Comparison of ENCODE assay signal across 16 cellular contexts in genomic region chr19:52599241-52599640, GRCh38. TPM values are rescaled to one million over a fixed set of nuclear protein-coding genes. Genes with fewer than 3 reads are reported as not detected.
DNase-seq lines count a peak whose midpoint lies in the region; ATAC-seq and TF ChIP-seq lines count a peak whose summit lies in the region.
"Had no signal": no experiment of that assay in that cellular context is flagged by ENCODE, and none has a peak within 500 bp of the region (broad histone marks: within the 10 kb centered on the region; RNA-seq: fewer than 3 reads in every experiment).

No MANE protein-coding gene starts in this region.

- no peak overlapping the region for H3K18ac ChIP-seq in mesendoderm (ENCODE audit: low read length)

- WGBS in mesendoderm (ENCODE audit: extremely low coverage, insufficient coverage, low lambda C conversion rate): no CpG with 5 or more reads among the region's 3 CpGs

- H3K56ac ChIP-seq in mesendoderm (ENCODE audit: low read length): no peak overlapping the region

- no peak overlapping the region for H3K9ac ChIP-seq in mesendoderm (ENCODE audit: low read length)

- no peak overlapping the region for H4K8ac ChIP-seq in mesendoderm (ENCODE audit: low read depth, low read length)

- no peak overlapping the region for H3K4ac ChIP-seq in mesendoderm (ENCODE audit: low read depth, low read length)

- H4K5ac ChIP-seq in mesendoderm (ENCODE audit: low read length): no peak overlapping the region

- H3K27me3 ChIP-seq in mesendoderm (ENCODE audit: insufficient read depth, low read length, poor library complexity): no peaks in the 10 kb centered on the region

- H3K4me3 Mint-ChIP-seq in brain (peak overlapping the region in 3 of 5 experiments; percentile 17 to 42 (median 18)), progenitor cell of endocrine pancreas (ENCODE audit: low read depth) (peak overlapping the region; percentile 0)

- no peaks in the 10 kb centered on the region for H3K4me1 ChIP-seq in mesendoderm (ENCODE audit: control insufficient read depth, low read depth, low read length)
- H3K4me1 ChIP-seq: BE2C, HAP-1 had no signal

- ATAC-seq in HG03039 (IDR thresholded peaks at IDR 0.05; ENCODE audit: unreplicated experiment) (no peak), GM21786 (IDR thresholded peaks at IDR 0.05; ENCODE audit: unreplicated experiment) (no peak)

- H3K27ac ChIP-seq in mesendoderm (ENCODE audit: low read depth, low read length): no peak overlapping the region
- H3K27ac ChIP-seq: HL-60 had no signal

- no peaks in the 10 kb centered on the region for H3K79me1 ChIP-seq in mesendoderm (ENCODE audit: low read length)

- no peak overlapping the region for H2BK5ac ChIP-seq in mesendoderm (ENCODE audit: low read length)

- H2BK120ac ChIP-seq in mesendoderm (ENCODE audit: low read depth, low read length): no peak overlapping the region

- H3K9me3 Mint-ChIP-seq in brain: no peaks in the 10 kb centered on the region
- H3K9me3 Mint-ChIP-seq in progenitor cell of endocrine pancreas (ENCODE audit: low read depth): no peaks in the 10 kb centered on the region

- H3K23ac ChIP-seq in mesendoderm (ENCODE audit: low read length): no peak overlapping the region

- DNase-seq in mesendoderm: peak; percentile 83
- DNase-seq in progenitor cell of endocrine pancreas (ENCODE audit: low spot score, unreplicated experiment): no peak
- no peak for DNase-seq in T1000 (lab: John Stamatoyannopoulos, UW)
- DNase-seq in DMS79 treated with DMSO at 0.1 percent for 48 hours (lab: John Stamatoyannopoulos, UW): no peak
- DNase-seq: ACHN; BE2C; C1 segment of cervical spinal cord; CD4-positive, CD25-positive, alpha-beta regulatory T cell; CD8-positive, alpha-beta memory T cell; COR-L47; GDM1 had no signal

- H3K27me3 Mint-ChIP-seq in brain: no peaks in the 10 kb centered on the region
- no peaks in the 10 kb centered on the region for H3K27me3 Mint-ChIP-seq in progenitor cell of endocrine pancreas
- H3K27me3 Mint-ChIP-seq: CD4-positive, CD25-positive, alpha-beta regulatory T cell; CD8-positive, alpha-beta memory T cell had no signal

- H3K27ac Mint-ChIP-seq in brain (no peak overlapping the region), progenitor cell of endocrine pancreas (peak overlapping the region; percentile 95)
- H3K27ac Mint-ChIP-seq: CD4-positive, CD25-positive, alpha-beta regulatory T cell had no signal

- TF ChIP-seq CTCF in brain (conservative IDR thresholded peaks at IDR 0.05) (no peak), progenitor cell of endocrine pancreas (IDR thresholded peaks at IDR 0.05; ENCODE audit: unreplicated experiment) (no peak)

- no peak overlapping the region for H3K4me3 ChIP-seq in mesendoderm (ENCODE audit: low read length)
- H3K4me3 ChIP-seq: HAP-1 had no signal

- no peaks in the 10 kb centered on the region for H3K79me2 ChIP-seq in mesendoderm (ENCODE audit: control insufficient read depth, insufficient read depth, low read length)

- no peak overlapping the region for H2AK5ac ChIP-seq in mesendoderm (ENCODE audit: low read length)

- H2BK15ac ChIP-seq in mesendoderm (replicated peaks; ENCODE audit: low read depth): no peak overlapping the region

- no peaks in the 10 kb centered on the region for H3K36me3 ChIP-seq in mesendoderm (ENCODE audit: control insufficient read depth, insufficient read depth, low read length)
- H3K36me3 ChIP-seq: BE2C, HAP-1 had no signal

- H3K4me1 Mint-ChIP-seq in brain (peaks cover 25% of the 10 kb centered on the region), progenitor cell of endocrine pancreas (ENCODE audit: low read depth) (peaks cover 32% of the 10 kb centered on the region)

- peaks cover 30% of the 10 kb centered on the region for H3K36me3 Mint-ChIP-seq in brain
- peaks cover 27% of the 10 kb centered on the region for H3K36me3 Mint-ChIP-seq in progenitor cell of endocrine pancreas (ENCODE audit: insufficient read depth)

- no peak overlapping the region for H3K4me2 ChIP-seq in mesendoderm (ENCODE audit: low read length)

RNA-seq across cellular contexts. Expression of gene ZNF701, which starts 29.2 kb away (rescaled TPM):
- polyA plus RNA-seq in brain (ENCODE audit: insufficient read depth, low read depth, low replicate concordance): 1.8 TPM
- polyA plus RNA-seq in mesendoderm (2013, experiment 1 of 2): 11.5 TPM
- 11.2 TPM for polyA plus RNA-seq in mesendoderm (2013, experiment 2 of 2)
- 29.7 and 34.7 TPM in 2 replicates for total RNA-seq in progenitor cell of endocrine pancreas

RNA-seq across cellular contexts. Expression of gene ZNF83, which starts 38.9 kb away (rescaled TPM):
- 7.5 TPM for polyA plus RNA-seq in brain (ENCODE audit: insufficient read depth, low read depth, low replicate concordance)
- polyA plus RNA-seq in mesendoderm (2013, experiment 1 of 2): 14.9 TPM
- 14.0 TPM for polyA plus RNA-seq in mesendoderm (2013, experiment 2 of 2)
- 72.1 and 79.7 TPM in 2 replicates for total RNA-seq in progenitor cell of endocrine pancreas
